In genomic region chr3:45684327-45684892, GRCh38 we compare ENCODE assay signal across 1 cellular context.
TF ChIP-seq lines count a peak whose summit lies in the region.

No MANE protein-coding gene starts in this region.

TF ChIP-seq in liver, 16 proteins besides CTCF, POLR2A, EP300 and RAD21 (continued from another document):
- TF ChIP-seq ZBTB33 (IDR thresholded peaks at IDR 0.05) (no peak), HNF4G (IDR thresholded peaks at IDR 0.05) (no peak), JUND (IDR thresholded peaks at IDR 0.05) (no peak), GABPA (IDR thresholded peaks at IDR 0.05 in 1 of 2, conservative IDR thresholded peaks at IDR 0.05 in 1 of 2) (no peak), SP1 (IDR thresholded peaks at IDR 0.05) (no peak), YY1 (IDR thresholded peaks at IDR 0.05) (no peak)
